In genomic region chr2:226977775-226978190, GRCh38 we compare ENCODE assay signal across 10 cellular contexts.
DNase-seq lines count a peak whose midpoint lies in the region; ATAC-seq, FAIRE-seq and TF ChIP-seq lines count a peak whose summit lies in the region.
"Had no signal": no experiment of that assay in that cellular context is flagged by ENCODE, and none has a peak within 500 bp of the region (broad histone marks: within the 10 kb centered on the region; RNA-seq: fewer than 3 reads in every experiment).

No MANE protein-coding gene starts in this region.

- no peaks in the 10 kb centered on the region for H3K9me1 ChIP-seq in keratinocyte (ENCODE audit: control insufficient read depth, extremely low read depth, insufficient read depth, low read length)

- no peak overlapping the region for H2AFZ ChIP-seq in astrocyte (ENCODE audit: low read depth, low read length)
- no peak overlapping the region for H2AFZ ChIP-seq in keratinocyte (ENCODE audit: control insufficient read depth, low read length)
- H2AFZ ChIP-seq in neural progenitor cell (replicated peaks) = no peak overlapping the region

- no peaks in the 10 kb centered on the region for H3K79me2 ChIP-seq in astrocyte (ENCODE audit: insufficient read depth, low read length)
- H3K79me2 ChIP-seq in keratinocyte (ENCODE audit: control insufficient read depth, insufficient read depth, low read length) = no peaks in the 10 kb centered on the region
- H3K79me2 ChIP-seq in neural progenitor cell (ENCODE audit: low read depth) = no peaks in the 10 kb centered on the region

- DNase-seq in EH (ENCODE audit: low read depth) = peak; percentile 88
- DNase-seq in astrocyte (ENCODE audit: low read depth) = peak; percentile 74
- peak; percentile 60 for DNase-seq in keratinocyte (ENCODE audit: low read depth, low spot score)
- no peak for DNase-seq in GM13977 (ENCODE audit: low spot score)
- DNase-seq in immature natural killer cell = no peak
- DNase-seq in neural progenitor cell (ENCODE audit: low spot score) = no peak
- DNase-seq: spleen had no signal

- no peak for ATAC-seq in HG02759 (IDR thresholded peaks at IDR 0.05; ENCODE audit: unreplicated experiment)

- H3K36me3 Mint-ChIP-seq in astrocyte (ENCODE audit: low read depth, unreplicated experiment) (peaks cover 11% of the 10 kb centered on the region), immature natural killer cell (peaks cover 12 to 26% (median 17%) of the 10 kb centered on the region in 3 donors), neural progenitor cell (no peaks in the 10 kb centered on the region)

- in situ Hi-C loops in GM13977 (cut with MboI; ENCODE audit: low pct_unique_long_range_greater_than_20kb, low sequenced_read_pairs, unreplicated experiment) = loop anchor here (25.0 kb wide), 2 partner anchors 765 to 1315 kb away; no protein-coding TSS in a partner anchor

- TF ChIP-seq CTCF in astrocyte (IDR thresholded peaks at IDR 0.05; ENCODE audit: insufficient read depth, low read depth, low read length) (no peak), keratinocyte (optimal IDR thresholded peaks at IDR 0.05 in 1 of 3, IDR thresholded peaks at IDR 0.05 in 1 of 3, conservative IDR thresholded peaks at IDR 0.05 in 1 of 3; ENCODE audit: extremely low read depth in 1 of 3, insufficient read depth in 2 of 3, low read length in 3 of 3) (no peak), GM13977 (IDR thresholded peaks at IDR 0.05; ENCODE audit: extremely low read depth, insufficient read depth, missing control alignments) (no peak), neural progenitor cell (IDR thresholded peaks at IDR 0.05) (no peak)

- H3K36me3 ChIP-seq in KOPT-K1 (ENCODE audit: insufficient read depth, low read length) (no peaks in the 10 kb centered on the region), astrocyte (ENCODE audit: insufficient read depth, low read length) (no peaks in the 10 kb centered on the region), keratinocyte (ENCODE audit: control insufficient read depth in 2 of 2, extremely low read depth in 1 of 2, insufficient read depth in 2 of 2, low read length in 2 of 2) (no peaks in the 10 kb centered on the region), neural progenitor cell (no peaks in the 10 kb centered on the region)
- H3K36me3 ChIP-seq: cardiac muscle cell had no signal

- no peaks in the 10 kb centered on the region for H3K9me3 ChIP-seq in KOPT-K1 (ENCODE audit: insufficient read depth, low read length, poor library complexity, severe bottlenecking)
- H3K9me3 ChIP-seq in astrocyte (ENCODE audit: insufficient read depth, low read depth, low read length) = no peaks in the 10 kb centered on the region
- no peaks in the 10 kb centered on the region for H3K9me3 ChIP-seq in keratinocyte (ENCODE audit: control insufficient read depth, low read depth, low read length)
- H3K9me3 ChIP-seq in neural progenitor cell (ENCODE audit: low read depth) = no peaks in the 10 kb centered on the region
- H3K9me3 ChIP-seq: spleen had no signal

- H3K4me1 ChIP-seq in astrocyte (ENCODE audit: insufficient read depth, low read length) = peaks cover 6% of the 10 kb centered on the region
- H3K4me1 ChIP-seq in keratinocyte (ENCODE audit: control insufficient read depth, extremely low read depth, insufficient read depth, low read length) = peaks cover 15% of the 10 kb centered on the region
- H3K4me1 ChIP-seq in neural progenitor cell = peaks cover 4% of the 10 kb centered on the region
- H3K4me1 ChIP-seq: spleen had no signal

- H3K27ac Mint-ChIP-seq in astrocyte (ENCODE audit: unreplicated experiment) = no peak overlapping the region
- H3K27ac Mint-ChIP-seq in immature natural killer cell = no peak overlapping the region
- H3K27ac Mint-ChIP-seq in neural progenitor cell = no peak overlapping the region

- dilution Hi-C loops in keratinocyte (cut with MboI; ENCODE audit: extremely low pct_ligation_motif_present, low sequenced_read_pairs) = no loop called here

- no peaks in the 10 kb centered on the region for H3F3A ChIP-seq in neural progenitor cell (ENCODE audit: low read depth)

- no peak overlapping the region for H3K9ac ChIP-seq in astrocyte (ENCODE audit: low read length)
- no peak overlapping the region for H3K9ac ChIP-seq in keratinocyte (ENCODE audit: control insufficient read depth, extremely low read depth, insufficient read depth, low read length)
- no peak overlapping the region for H3K9ac ChIP-seq in neural progenitor cell

- H3K4me1 Mint-ChIP-seq in astrocyte (ENCODE audit: low read depth, unreplicated experiment) = peaks cover 13% of the 10 kb centered on the region
- peaks cover 3 to 6% of the 10 kb centered on the region in 2 donors for H3K4me1 Mint-ChIP-seq in immature natural killer cell
- peaks cover 10% of the 10 kb centered on the region for H3K4me1 Mint-ChIP-seq in neural progenitor cell

- FAIRE-seq in astrocyte (lab: Jason Lieb, UNC) (peak; percentile 39), keratinocyte (lab: Jason Lieb, UNC) (peak; percentile 86)

- H3K27me3 ChIP-seq in astrocyte (ENCODE audit: insufficient read depth, low read length) (no peaks in the 10 kb centered on the region), keratinocyte (ENCODE audit: control insufficient read depth, extremely low read depth, insufficient read depth, low read length) (no peaks in the 10 kb centered on the region), neural progenitor cell (no peaks in the 10 kb centered on the region)
- H3K27me3 ChIP-seq: cardiac muscle cell, spleen had no signal

- no peak overlapping the region for H3K4me3 Mint-ChIP-seq in astrocyte (ENCODE audit: unreplicated experiment)
- no peak overlapping the region for H3K4me3 Mint-ChIP-seq in immature natural killer cell
- no peak overlapping the region for H3K4me3 Mint-ChIP-seq in neural progenitor cell

- H3K4me3 ChIP-seq in astrocyte (ENCODE audit: insufficient read depth, low read depth, low read length) (no peak overlapping the region), keratinocyte (ENCODE audit: control insufficient read depth in 2 of 3, extremely low read depth in 1 of 3, insufficient read depth in 2 of 3, low read depth in 1 of 3, low read length in 3 of 3) (no peak overlapping the region), neural progenitor cell (no peak overlapping the region)
- H3K4me3 ChIP-seq: cardiac muscle cell, spleen had no signal

- H3K9me3 Mint-ChIP-seq in astrocyte (ENCODE audit: unreplicated experiment) (no peaks in the 10 kb centered on the region), immature natural killer cell (peaks cover 0 to 2% (median 0%) of the 10 kb centered on the region in 6 donors), neural progenitor cell (no peaks in the 10 kb centered on the region)

- no peaks in the 10 kb centered on the region for H4K20me1 ChIP-seq in astrocyte (ENCODE audit: insufficient read depth, low read length)
- no peaks in the 10 kb centered on the region for H4K20me1 ChIP-seq in keratinocyte (ENCODE audit: control insufficient read depth, extremely low read depth, insufficient read depth, low read length)
- H4K20me1 ChIP-seq in neural progenitor cell (ENCODE audit: low read depth) = no peaks in the 10 kb centered on the region

- no peaks in the 10 kb centered on the region for H3K27me3 Mint-ChIP-seq in astrocyte (ENCODE audit: low read depth, unreplicated experiment)
- H3K27me3 Mint-ChIP-seq in immature natural killer cell (ENCODE audit: low read depth in 3 of 3) = peaks cover 1 to 2% (median 2%) of the 10 kb centered on the region in 3 donors
- H3K27me3 Mint-ChIP-seq in neural progenitor cell (ENCODE audit: insufficient read depth, low read depth) = peaks cover 9% of the 10 kb centered on the region

- H3K27ac ChIP-seq in KOPT-K1 (ENCODE audit: low read depth, low read length, poor library complexity, severe bottlenecking) (peak overlapping the region; percentile 95), astrocyte (ENCODE audit: low read depth, low read length) (no peak overlapping the region), keratinocyte (ENCODE audit: control insufficient read depth, insufficient read depth, low read length) (no peak overlapping the region), neural progenitor cell (no peak overlapping the region)
- H3K27ac ChIP-seq: cardiac muscle cell, spleen had no signal

- H3K4me2 ChIP-seq in astrocyte (ENCODE audit: low read length) = peak overlapping the region; percentile 15
- peak overlapping the region; percentile 42 for H3K4me2 ChIP-seq in keratinocyte (ENCODE audit: control insufficient read depth, extremely low read depth, insufficient read depth, low read depth, low read length)
- no peak overlapping the region for H3K4me2 ChIP-seq in neural progenitor cell

Comparison
In these comparisons a context has a peak if more than half of its experiments do, and no peak if none do; other contexts are left out.
1. DNase-seq: peak in EH (single experiment), astrocyte (single experiment) and keratinocyte (single experiment); none in GM13977 (single experiment), immature natural killer cell (0 of 3) and neural progenitor cell (single experiment).